In genomic region chr19:22052644-22053013, GRCh38 we compare ENCODE assay signal across 9 cellular contexts. TPM values are rescaled to one million over a fixed set of nuclear protein-coding genes. Genes with fewer than 3 reads are reported as not detected.
DNase-seq lines count a peak whose midpoint lies in the region; ATAC-seq and TF ChIP-seq lines count a peak whose summit lies in the region.
"Had no signal": no experiment of that assay in that cellular context is flagged by ENCODE, and none has a peak within 500 bp of the region (broad histone marks: within the 10 kb centered on the region; RNA-seq: fewer than 3 reads in every experiment).

No MANE protein-coding gene starts in this region.

- POLR2A ChIA-PET in HEK293T (lab: Yijun Ruan, JAX) = no interaction called here

- H3K23ac ChIP-seq in mesenchymal stem cell (ENCODE audit: low read length in 2 of 2) = no peak overlapping the region

- H2BK12ac ChIP-seq in mesenchymal stem cell (ENCODE audit: low read length in 2 of 2) = no peak overlapping the region

- CTCF ChIA-PET in HEK293T (lab: Yijun Ruan, JAX) = no interaction called here

- H3K36me3 ChIP-seq in adipocyte (ENCODE audit: control insufficient read depth, insufficient read depth, low read length, severe bottlenecking) (no peaks in the 10 kb centered on the region), mesenchymal stem cell (ENCODE audit: control insufficient read depth in 1 of 2, insufficient read depth in 2 of 2, low read depth in 1 of 2, low read length in 2 of 2) (no peaks in the 10 kb centered on the region)

- H3K27me3 ChIP-seq in adipocyte (replicated peaks; ENCODE audit: control insufficient read depth, insufficient read depth, low read length) (no peaks in the 10 kb centered on the region), mesenchymal stem cell (ENCODE audit: control insufficient read depth in 1 of 2, insufficient read depth in 1 of 2, low read length in 2 of 2) (no peaks in the 10 kb centered on the region)

- H3K9ac ChIP-seq in adipocyte (ENCODE audit: low read length) (no peak overlapping the region), mesenchymal stem cell (ENCODE audit: low read length) (peak overlapping the region; percentile 85)
- H3K9ac ChIP-seq: KMS-11 had no signal

- H3K4me2 ChIP-seq in mesenchymal stem cell (ENCODE audit: low read length, poor library complexity, severe bottlenecking) = no peak overlapping the region
- H3K4me2 ChIP-seq: KMS-11 had no signal

- H3K18ac ChIP-seq in mesenchymal stem cell (ENCODE audit: low read depth in 1 of 2, low read length in 2 of 2) = no peak overlapping the region

- no peaks in the 10 kb centered on the region for H3K79me1 ChIP-seq in mesenchymal stem cell (replicated peaks; ENCODE audit: low read length, poor library complexity, severe bottlenecking)

- no peak overlapping the region for H3K14ac ChIP-seq in mesenchymal stem cell (ENCODE audit: low read length in 2 of 2)

- H2BK5ac ChIP-seq in mesenchymal stem cell (ENCODE audit: low read depth, low read length, poor library complexity, severe bottlenecking) = no peak overlapping the region

- DNase-seq in adipocyte (ENCODE audit: low read depth) (no peak), mesenchymal stem cell (no peak), AG08395 (ENCODE audit: low spot score) (no peak), HEK293T (ENCODE audit: extremely low spot score) (no peak), DMS153 (lab: John Stamatoyannopoulos, UW) (no peak)

- H4K8ac ChIP-seq in mesenchymal stem cell (ENCODE audit: low read length) = no peak overlapping the region

- peaks cover 2% of the 10 kb centered on the region for H3K9me3 ChIP-seq in adipocyte (ENCODE audit: control insufficient read depth, low read length)
- H3K9me3 ChIP-seq in mesenchymal stem cell (ENCODE audit: control insufficient read depth, low read length) = peaks cover 45% of the 10 kb centered on the region

- no peak overlapping the region for H2BK120ac ChIP-seq in mesenchymal stem cell (ENCODE audit: low read depth, low read length)

- 93% methylated on average over 13 of the region's 20 CpGs for WGBS in mesenchymal stem cell

- H2AFZ ChIP-seq in mesenchymal stem cell (ENCODE audit: low read depth, low read length) = no peak overlapping the region

- no peaks in the 10 kb centered on the region for H3K4me1 ChIP-seq in adipocyte (ENCODE audit: control insufficient read depth, insufficient read depth, low read length)
- no peaks in the 10 kb centered on the region for H3K4me1 ChIP-seq in mesenchymal stem cell (ENCODE audit: control insufficient read depth, insufficient read depth, low read depth, low read length)

- H2AK5ac ChIP-seq in mesenchymal stem cell (ENCODE audit: low read length, severe bottlenecking) = no peak overlapping the region

- H4K91ac ChIP-seq in mesenchymal stem cell (ENCODE audit: low read length) = no peak overlapping the region

- H2BK15ac ChIP-seq in mesenchymal stem cell (ENCODE audit: low read depth, poor library complexity, severe bottlenecking) = no peak overlapping the region

- H3K4ac ChIP-seq in mesenchymal stem cell (ENCODE audit: low read depth in 1 of 2, low read length in 2 of 2) = no peak overlapping the region

- H3K4me3 ChIP-seq in adipocyte (ENCODE audit: low read length) (peak overlapping the region; percentile 78), mesenchymal stem cell (ENCODE audit: insufficient read depth in 1 of 2, low read depth in 1 of 2, low read length in 2 of 2) (peak overlapping the region in 1 of 2 experiments; percentile 72)

- ATAC-seq in GM19324 (IDR thresholded peaks at IDR 0.05; ENCODE audit: low FRiP score, unreplicated experiment) (peak; percentile 39), HG03139 (IDR thresholded peaks at IDR 0.05; ENCODE audit: unreplicated experiment) (peak; percentile 27), HG03439 (IDR thresholded peaks at IDR 0.05; ENCODE audit: unreplicated experiment) (no peak)

- no peak overlapping the region for H3K27ac ChIP-seq in mesenchymal stem cell (ENCODE audit: low read length, poor library complexity, severe bottlenecking)
- H3K27ac ChIP-seq: KMS-11 had no signal

TF ChIP-seq in HEK293T, 16 proteins besides CTCF, POLR2A, EP300 and RAD21:
- TF ChIP-seq HDGF (IDR thresholded peaks at IDR 0.05; ENCODE audit: borderline replicate concordance) (no peak), FOXM1 (IDR thresholded peaks at IDR 0.05; ENCODE audit: borderline replicate concordance) (no peak), LEF1 (IDR thresholded peaks at IDR 0.05; ENCODE audit: borderline replicate concordance) (no peak), SP1 (IDR thresholded peaks at IDR 0.05) (no peak), ELF4 (IDR thresholded peaks at IDR 0.05) (no peak), FOXA1 (IDR thresholded peaks at IDR 0.05) (no peak), TARDBP (IDR thresholded peaks at IDR 0.05) (no peak), CTBP1 (IDR thresholded peaks at IDR 0.05; ENCODE audit: borderline replicate concordance) (no peak), SUZ12 (IDR thresholded peaks at IDR 0.05) (no peak), ARNT (IDR thresholded peaks at IDR 0.05) (no peak), PKNOX1 (IDR thresholded peaks at IDR 0.05) (no peak), FOXK2 (IDR thresholded peaks at IDR 0.05) (no peak), ZNF384 (IDR thresholded peaks at IDR 0.05) (no peak), BHLHE40 (IDR thresholded peaks at IDR 0.05; ENCODE audit: borderline replicate concordance) (no peak), L3MBTL2 (conservative IDR thresholded peaks at IDR 0.05) (no peak), NFRKB (IDR thresholded peaks at IDR 0.05) (no peak)

RNA-seq across cellular contexts. Expression of gene ZNF257, which starts 0.3 kb away (rescaled TPM):
- not detected for polyA plus RNA-seq in mesenchymal stem cell (2013, experiment 1 of 2)
- polyA plus RNA-seq in mesenchymal stem cell (2013, experiment 2 of 2) = not detected

RNA-seq across cellular contexts. Expression of gene ZNF208, which starts 41.9 kb away (rescaled TPM):
- polyA plus RNA-seq in mesenchymal stem cell (2013, experiment 1 of 2) = not detected
- polyA plus RNA-seq in mesenchymal stem cell (2013, experiment 2 of 2) = not detected
